ENCODE assay signal across 8 cellular contexts in the genomic region with DNA sequence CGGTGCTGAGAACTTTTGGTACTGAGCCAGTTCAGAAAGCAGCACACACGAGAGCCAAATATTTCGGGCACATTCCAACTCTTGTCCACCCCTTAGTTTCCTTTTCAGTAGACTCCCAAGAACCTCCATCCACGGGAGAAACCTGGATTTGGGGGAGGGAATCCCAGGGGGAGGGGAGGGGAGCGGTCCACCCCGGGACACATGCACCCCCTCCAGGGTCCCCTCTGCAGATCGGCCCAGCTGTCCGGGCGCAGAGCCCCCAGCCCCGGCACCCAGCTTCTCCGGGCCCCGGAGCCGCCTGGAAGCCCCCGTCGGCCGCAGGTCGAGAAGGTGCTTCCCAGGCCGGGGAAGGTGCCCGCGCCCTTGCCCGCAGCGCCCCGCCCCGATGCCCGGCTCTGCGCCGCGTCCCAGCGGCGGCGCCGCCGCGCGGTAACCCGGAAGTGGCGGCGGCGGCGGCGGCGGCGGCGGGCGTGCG. TPM values are rescaled to one million over a fixed set of nuclear protein-coding genes. Genes with fewer than 3 reads are reported as not detected.
DNase-seq lines count a peak whose midpoint lies in the region; ATAC-seq and TF ChIP-seq lines count a peak whose summit lies in the region.

No MANE protein-coding gene starts in this region.

- H3K9me3 Mint-ChIP-seq in activated naive CD4-positive, alpha-beta T cell treated with anti-CD3 and anti-CD28 coated beads for 36 hours = no peaks in the 10 kb centered on the region

- H3K9ac ChIP-seq in mucosa of rectum (ENCODE audit: low read depth in 1 of 2, low read length in 2 of 2) = peak overlapping the region; percentile 68 to 83

- H3K4me3 Mint-ChIP-seq in activated naive CD4-positive, alpha-beta T cell treated with anti-CD3 and anti-CD28 coated beads for 36 hours = peak overlapping the region; percentile 78

- no peak for TF ChIP-seq EP300 in tibial nerve (IDR thresholded peaks at IDR 0.05)

- H3K4me1 ChIP-seq in ectodermal cell (ENCODE audit: control insufficient read depth, insufficient read depth, low read length) (no peaks in the 10 kb centered on the region), mucosa of rectum (ENCODE audit: control insufficient read depth in 2 of 2, insufficient read depth in 2 of 2, low read length in 2 of 2) (peaks cover 5 to 22% of the 10 kb centered on the region in 2 donors), tibial nerve (peaks cover 0 to 28% (median 13%) of the 10 kb centered on the region in 4 donors)

- TF ChIP-seq CTCF in WERI-Rb-1 (IDR thresholded peaks at IDR 0.05; ENCODE audit: low read depth, low read length) (no peak), tibial nerve (IDR thresholded peaks at IDR 0.05) (no peak)

- peaks cover 15% of the 10 kb centered on the region for H3K4me1 Mint-ChIP-seq in activated naive CD4-positive, alpha-beta T cell treated with anti-CD3 and anti-CD28 coated beads for 36 hours (ENCODE audit: low read depth)

- CTCF ChIA-PET in activated naive CD4-positive, alpha-beta T cell treated with anti-CD3 and anti-CD28 coated beads for 36 hours (lab: Charles Lee) = interaction anchor here (1.9 to 2.3 kb wide), 2 partner anchors 11 to 81 kb away, joined by 8 to 10 read pairs; no protein-coding TSS in a partner anchor

- H3K4me3 ChIP-seq in WERI-Rb-1 (ENCODE audit: low read depth, low read length) (peak overlapping the region; percentile 64), ectodermal cell (ENCODE audit: insufficient read depth, low read depth, low read length) (peak overlapping the region; percentile 62), mucosa of rectum (ENCODE audit: low read length in 2 of 2) (peak overlapping the region; percentile 69 to 85), tibial nerve (peak overlapping the region; percentile 44 to 83 (median 72))

- H3K27ac ChIP-seq in WERI-Rb-1 = no peak overlapping the region; the same call in 1 of the 2 replicates
- no peak overlapping the region for H3K27ac ChIP-seq in ectodermal cell (ENCODE audit: insufficient read depth, low read depth, low read length, poor library complexity, severe bottlenecking)
- peak overlapping the region; percentile 85 to 91 for H3K27ac ChIP-seq in mucosa of rectum (ENCODE audit: low read depth in 2 of 2, low read length in 2 of 2)
- H3K27ac ChIP-seq in tibial nerve = peak overlapping the region in 3 of 4 donors; percentile 68 to 83 (median 78)

- H3K36me3 ChIP-seq in WERI-Rb-1 (no peaks in the 10 kb centered on the region; the same call in 1 of the 2 replicates), ectodermal cell (ENCODE audit: control insufficient read depth, insufficient read depth, low read length) (no peaks in the 10 kb centered on the region), mucosa of rectum (ENCODE audit: control insufficient read depth in 2 of 2, insufficient read depth in 2 of 2, low read length in 2 of 2) (peaks cover 0 to 5% of the 10 kb centered on the region in 2 donors), tibial nerve (no peaks in the 10 kb centered on the region)

- H3K27me3 ChIP-seq in WERI-Rb-1 (ENCODE audit: insufficient read depth, low read depth, severe bottlenecking) (no peaks in the 10 kb centered on the region), ectodermal cell (ENCODE audit: control insufficient read depth, insufficient read depth, low read length, poor library complexity, severe bottlenecking) (peaks cover 24% of the 10 kb centered on the region), mucosa of rectum (ENCODE audit: control insufficient read depth in 2 of 2, insufficient read depth in 2 of 2, low read length in 2 of 2) (no peaks in the 10 kb centered on the region), tibial nerve (no peaks in the 10 kb centered on the region)

- H3K27me3 Mint-ChIP-seq in activated naive CD4-positive, alpha-beta T cell treated with anti-CD3 and anti-CD28 coated beads for 36 hours (ENCODE audit: low read depth) = peaks cover 3% of the 10 kb centered on the region

- no peak for TF ChIP-seq POLR2A in tibial nerve (IDR thresholded peaks at IDR 0.05)

- DNase-seq in activated naive CD4-positive, alpha-beta T cell treated with anti-CD3 and anti-CD28 coated beads for 36 hours = peak; percentile 27
- no peak for DNase-seq in activated naive CD4-positive, alpha-beta T cell treated with Interleukin-2 at 50 U/mL for 16 hours
- DNase-seq in WERI-Rb-1 (no peak), tibial nerve (ENCODE audit: low spot score in 2 of 2) (no peak), NOMO-1 treated with dmso at 0.1 percent for 144 hours (lab: John Stamatoyannopoulos, UW; ENCODE audit: unreplicated experiment) (no peak)

- WGBS in ectodermal cell, 2 experiments = 2 to 3% methylated on average over 46 of the region's 46 CpGs
- 0% methylated on average over 10 to 12 of the region's 46 CpGs for WGBS in tibial nerve, 2 donors

- intact Hi-C loops in activated naive CD4-positive, alpha-beta T cell treated with anti-CD3 and anti-CD28 coated beads for 36 hours (cut with micrococcal nuclease) = loop anchor here (5.0 to 10.0 kb wide), 5 partner anchors 130 to 1380 kb away; a partner anchor contains a TSS

- peak overlapping the region; percentile 12 for H3K27ac Mint-ChIP-seq in activated naive CD4-positive, alpha-beta T cell treated with anti-CD3 and anti-CD28 coated beads for 36 hours

- H3K36me3 Mint-ChIP-seq in activated naive CD4-positive, alpha-beta T cell treated with anti-CD3 and anti-CD28 coated beads for 36 hours (ENCODE audit: low read depth) = peaks cover 3% of the 10 kb centered on the region

- H3K9me3 ChIP-seq in WERI-Rb-1 (ENCODE audit: severe bottlenecking) (no peaks in the 10 kb centered on the region), ectodermal cell (ENCODE audit: control insufficient read depth, low read length) (no peaks in the 10 kb centered on the region), mucosa of rectum (ENCODE audit: control insufficient read depth in 2 of 2, low read length in 2 of 2) (no peaks in the 10 kb centered on the region), tibial nerve (no peaks in the 10 kb centered on the region)

- ATAC-seq in HG03442 (IDR thresholded peaks at IDR 0.05; ENCODE audit: unreplicated experiment) = peak; percentile 35

RNA-seq across cellular contexts. Expression of a gene that starts 0.4 kb away (rescaled TPM):
- 1 to 10 TPM; 6.5 to 7.3 TPM for total RNA-seq in activated naive CD4-positive, alpha-beta T cell treated with anti-CD3 and anti-CD28 coated beads for 36 hours
- 23.2 TPM for polyA plus RNA-seq in ectodermal cell (2013, experiment 1 of 4)
- polyA plus RNA-seq in ectodermal cell (2013, experiment 2 of 4) = 22.8 TPM
- polyA plus RNA-seq in ectodermal cell (2013, experiment 3 of 4) = 17.2 TPM
- polyA plus RNA-seq in ectodermal cell (2013, experiment 4 of 4) = 16.1 TPM
- 1 to 10 TPM in 3 of 4 donors, under 1 TPM in 1; 0.63 to 2.4 (median 2.0) TPM for total RNA-seq in tibial nerve

Comparison
In these comparisons a context has a peak if more than half of its experiments do, and no peak if none do; other contexts are left out.
1. H3K27ac ChIP-seq: peak in mucosa of rectum (2 of 2) and tibial nerve (3 of 4); none in WERI-Rb-1 (single experiment) and ectodermal cell (single experiment).
2. Peak in every context shown above with its lines, with median percentiles within 50 percentile points of each other: H3K4me3 ChIP-seq.